1 cellular context compared by ENCODE assay signal in the genomic region with DNA sequence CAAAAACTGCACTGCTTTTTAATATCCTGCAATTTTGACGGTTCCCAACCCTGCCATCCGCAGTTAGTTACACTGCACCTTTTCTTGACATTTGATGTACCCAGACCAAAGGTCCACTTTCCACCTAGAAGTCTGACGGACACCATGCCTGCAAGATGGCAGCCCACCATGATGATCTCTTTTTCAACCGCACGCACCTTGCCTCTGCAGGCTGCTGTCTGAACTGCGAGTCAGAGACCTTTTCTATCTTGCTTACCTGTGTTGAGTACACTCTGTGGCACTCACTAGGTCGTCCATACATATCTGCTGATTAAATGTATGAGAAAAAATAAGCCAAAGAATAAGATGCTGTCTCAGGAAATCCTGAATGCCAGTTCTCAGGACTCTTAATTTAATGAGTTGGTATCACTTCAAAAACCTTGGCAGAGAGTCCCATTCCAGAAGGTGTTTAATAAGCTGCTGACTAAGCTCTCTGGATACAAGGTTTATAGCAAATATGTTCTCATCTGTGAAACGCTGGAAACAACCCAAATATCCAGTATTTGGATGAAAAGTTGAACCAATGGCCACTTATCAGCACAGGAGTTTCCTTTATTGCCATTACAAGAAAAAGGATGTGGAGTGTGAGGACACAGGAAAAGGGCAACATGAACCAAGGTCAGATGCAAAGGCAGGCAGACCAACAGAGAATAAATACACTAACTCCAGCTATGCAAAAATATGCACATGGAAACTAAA.
TF ChIP-seq lines count a peak whose summit lies in the region.

No MANE protein-coding gene starts in this region.

TF ChIP-seq in H1, 55 proteins besides CTCF, POLR2A, EP300 and RAD21 (continued from another document):
- TF ChIP-seq ZNF274 (IDR thresholded peaks at IDR 0.05; ENCODE audit: borderline replicate concordance, extremely low read depth, low read length): no peak
TF ChIP-seq in H1: peak in this region for 1.
